Comparison of ENCODE assay signal across 9 cellular contexts in genomic region chr7:40604601-40605438, GRCh38.
DNase-seq lines count a peak whose midpoint lies in the region; ATAC-seq and TF ChIP-seq lines count a peak whose summit lies in the region.
"Had no signal": no experiment of that assay in that cellular context is flagged by ENCODE, and none has a peak within 500 bp of the region (broad histone marks: within the 10 kb centered on the region; RNA-seq: fewer than 3 reads in every experiment).

No MANE protein-coding gene starts in this region.

- H3K27ac Mint-ChIP-seq in effector memory CD8-positive, alpha-beta T cell = no peak overlapping the region
- H3K27ac Mint-ChIP-seq: T-cell had no signal

- H3K27ac ChIP-seq in fibroblast of lung (ENCODE audit: insufficient read depth, low read length) = no peak overlapping the region

- no peak overlapping the region for H3K9ac ChIP-seq in fibroblast of lung (ENCODE audit: insufficient read depth, low read length)

- no peaks in the 10 kb centered on the region for H4K20me1 ChIP-seq in fibroblast of lung (ENCODE audit: control insufficient read depth, extremely low read depth, insufficient read depth, low read length)

- no peaks in the 10 kb centered on the region for H3K27me3 Mint-ChIP-seq in effector memory CD8-positive, alpha-beta T cell

- H3K36me3 ChIP-seq in fibroblast of lung (ENCODE audit: control insufficient read depth, insufficient read depth, low read length) = no peaks in the 10 kb centered on the region
- no peaks in the 10 kb centered on the region for H3K36me3 ChIP-seq in neuron (ENCODE audit: insufficient read depth, low read length)

- peak; percentile 92 for ATAC-seq in GM18867 (IDR thresholded peaks at IDR 0.05; ENCODE audit: unreplicated experiment)
- ATAC-seq in HG03139 (IDR thresholded peaks at IDR 0.05; ENCODE audit: unreplicated experiment) = peak; percentile 88
- ATAC-seq in effector memory CD8-positive, alpha-beta T cell (replicated peaks) = no peak
- ATAC-seq: T-cell had no signal

- H3K4me3 Mint-ChIP-seq in effector memory CD8-positive, alpha-beta T cell = no peak overlapping the region
- H3K4me3 Mint-ChIP-seq: T-cell had no signal

- H3K9me3 Mint-ChIP-seq in effector memory CD8-positive, alpha-beta T cell = peaks cover 12 to 15% of the 10 kb centered on the region in 2 donors

- no peaks in the 10 kb centered on the region for H3K4me1 ChIP-seq in fibroblast of lung (ENCODE audit: control insufficient read depth, extremely low read depth, insufficient read depth, low read length)
- peaks cover 6% of the 10 kb centered on the region for H3K4me1 ChIP-seq in neuron (ENCODE audit: insufficient read depth, low read length)

- no peak overlapping the region for H3K4me3 ChIP-seq in fibroblast of lung (replicated peaks in 1 of 4; ENCODE audit: control extremely low read depth in 1 of 4, insufficient read depth in 1 of 4, low read depth in 3 of 4, low read length in 4 of 4)
- H3K4me3 ChIP-seq in neuron (ENCODE audit: low read length) = no peak overlapping the region

- H3K9me3 ChIP-seq in fibroblast of lung (ENCODE audit: control insufficient read depth, insufficient read depth, low read depth, low read length) (no peaks in the 10 kb centered on the region), neuron (ENCODE audit: low read length) (no peaks in the 10 kb centered on the region)

- no peaks in the 10 kb centered on the region for H3K36me3 Mint-ChIP-seq in effector memory CD8-positive, alpha-beta T cell (ENCODE audit: insufficient read depth)
- H3K36me3 Mint-ChIP-seq: T-cell had no signal

- peak; percentile 18 for DNase-seq in COLO668 (lab: John Stamatoyannopoulos, UW; ENCODE audit: unreplicated experiment)
- peak; percentile 50 for DNase-seq in RPMI8226
- DNase-seq in fibroblast of lung (ENCODE audit: low read depth in 2 of 2) = peak; percentile 64 to 65
- no peak for DNase-seq in effector memory CD8-positive, alpha-beta T cell
- no peak for DNase-seq in NCI-H1436 treated with DMSO at 0.1 percent for 48 hours (lab: John Stamatoyannopoulos, UW)

- no peak overlapping the region for H3K4me2 ChIP-seq in fibroblast of lung (ENCODE audit: extremely low read depth, insufficient read depth, low read length)

- H3K79me2 ChIP-seq in fibroblast of lung (ENCODE audit: control insufficient read depth, insufficient read depth, low read length) = no peaks in the 10 kb centered on the region

- H3K27me3 ChIP-seq in fibroblast of lung (ENCODE audit: control insufficient read depth, insufficient read depth, low read length) (no peaks in the 10 kb centered on the region), neuron (ENCODE audit: insufficient read depth, low read length) (no peaks in the 10 kb centered on the region)

- TF ChIP-seq CTCF in fibroblast of lung (conservative IDR thresholded peaks at IDR 0.05 in 1 of 2, IDR thresholded peaks at IDR 0.05 in 1 of 2; ENCODE audit: low read depth in 1 of 2, low read length in 2 of 2) = peak; percentile 72 to 79

- H2AFZ ChIP-seq in fibroblast of lung (ENCODE audit: low read length) (peak overlapping the region; percentile 44), neuron (ENCODE audit: low read depth, low read length) (peak overlapping the region; percentile 44)

- no peaks in the 10 kb centered on the region for H3K4me1 Mint-ChIP-seq in effector memory CD8-positive, alpha-beta T cell (ENCODE audit: low read depth in 2 of 2)

Comparison
In these comparisons a context has a peak if more than half of its experiments do, and no peak if none do; other contexts are left out.
1. DNase-seq: peak in COLO668 (single experiment), RPMI8226 (single experiment) and fibroblast of lung (2 of 2); none in effector memory CD8-positive, alpha-beta T cell (0 of 3) and NCI-H1436 treated with DMSO at 0.1 percent for 48 hours (single experiment).